In the genomic region with DNA sequence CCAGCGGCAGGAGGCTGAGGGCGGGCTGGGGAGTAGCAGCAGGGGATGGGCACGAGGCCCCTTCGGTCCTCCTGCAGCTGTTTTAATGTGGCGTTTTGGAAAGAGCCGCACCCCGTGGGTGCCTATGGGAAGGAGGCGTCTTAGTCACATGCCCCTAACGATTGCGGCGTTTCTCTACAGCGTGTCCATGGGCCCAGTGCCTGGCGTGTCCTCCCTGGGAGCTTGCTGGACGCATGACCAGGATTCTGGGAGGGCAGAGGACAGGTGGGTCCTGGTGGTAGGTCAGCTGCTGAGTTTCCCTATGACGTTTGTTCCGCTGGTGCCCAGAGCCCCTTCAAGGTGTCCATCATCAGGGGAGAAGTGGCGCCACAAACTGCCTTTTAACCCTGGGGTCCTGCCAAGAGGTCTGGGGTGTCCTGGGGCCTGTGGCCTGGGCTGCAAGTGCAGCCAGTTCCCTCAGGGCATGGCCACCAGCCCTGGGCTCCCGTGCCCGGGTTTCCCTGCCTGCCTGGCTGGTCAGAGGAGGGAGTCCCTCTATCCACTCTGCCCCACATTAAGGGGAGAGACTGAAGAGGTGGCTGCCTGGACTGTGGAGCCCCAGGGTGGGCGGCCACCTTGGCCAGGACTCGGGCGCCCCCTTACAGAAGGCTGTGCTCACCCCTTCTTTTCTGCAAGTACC, we compare ENCODE assay signal across 12 cellular contexts. TPM values are rescaled to one million over a fixed set of nuclear protein-coding genes. Genes with fewer than 3 reads are reported as not detected.
DNase-seq lines count a peak whose midpoint lies in the region; ATAC-seq, FAIRE-seq and TF ChIP-seq lines count a peak whose summit lies in the region.
"Had no signal": no experiment of that assay in that cellular context is flagged by ENCODE, and none has a peak within 500 bp of the region (broad histone marks: within the 10 kb centered on the region; RNA-seq: fewer than 3 reads in every experiment).

No MANE protein-coding gene starts in this region.

- no peaks in the 10 kb centered on the region for H3K36me3 ChIP-seq in naive thymus-derived CD4-positive, alpha-beta T cell (ENCODE audit: control insufficient read depth in 2 of 3, insufficient read depth in 3 of 3, low read length in 3 of 3)
- H3K36me3 ChIP-seq: SJSA1 had no signal

- peaks cover 21 to 45% of the 10 kb centered on the region in 2 donors for H3K4me1 ChIP-seq in naive thymus-derived CD4-positive, alpha-beta T cell (ENCODE audit: control insufficient read depth in 2 of 2, insufficient read depth in 2 of 2, low read length in 2 of 2)

- no peak for DNase-seq in CD4-positive, alpha-beta T cell
- DNase-seq in HL-60 (ENCODE audit: low read depth in 1 of 2, low spot score in 1 of 2) (peak; percentile 79 to 80), frontal cortex (ENCODE audit: low spot score in 2 of 2) (no peak)
- no peak for DNase-seq in activated CD8-positive, alpha-beta T cell treated with anti-CD3 and anti-CD28 coated beads for 36 hours
- DNase-seq in naive thymus-derived CD4-positive, alpha-beta T cell, result no peak
- DNase-seq: activated CD4-positive, alpha-beta T cell treated with anti-CD3 and anti-CD28 coated beads for 48 hours; DMS53; NCI-H526 treated with DMSO at 0.1 percent for 48 hours had no signal

- POLR2A ChIA-PET in CD4-positive, alpha-beta T cell (lab: Charles Lee), result interaction anchor here (1.4 to 2.2 kb wide), 3 partner anchors 11 to 216 kb away, joined by 4 to 25 read pairs (median 6); a partner anchor contains a TSS
- POLR2A ChIA-PET in activated CD8-positive, alpha-beta T cell treated with anti-CD3 and anti-CD28 coated beads for 36 hours (lab: Charles Lee), result no interaction called here
- POLR2A ChIA-PET in naive thymus-derived CD4-positive, alpha-beta T cell (lab: Charles Lee), result interaction anchor here (1.0 to 1.7 kb wide), 3 partner anchors 11 to 60 kb away, joined by 4 to 5 read pairs (median 5); a partner anchor contains a TSS

- no peaks in the 10 kb centered on the region for H3K9me3 Mint-ChIP-seq in CD4-positive, alpha-beta T cell
- H3K9me3 Mint-ChIP-seq in activated CD8-positive, alpha-beta T cell treated with anti-CD3 and anti-CD28 coated beads for 36 hours, result no peaks in the 10 kb centered on the region
- H3K9me3 Mint-ChIP-seq in naive thymus-derived CD4-positive, alpha-beta T cell, result peaks cover 0 to 4% (median 0%) of the 10 kb centered on the region in 11 donors

- peak overlapping the region; percentile 75 for H3K4me3 Mint-ChIP-seq in CD4-positive, alpha-beta T cell
- H3K4me3 Mint-ChIP-seq in activated CD8-positive, alpha-beta T cell treated with anti-CD3 and anti-CD28 coated beads for 36 hours, result no peak overlapping the region
- peak overlapping the region in 6 of 10 donors; percentile 36 to 85 (median 54) for H3K4me3 Mint-ChIP-seq in naive thymus-derived CD4-positive, alpha-beta T cell

- H3K27ac Mint-ChIP-seq in CD4-positive, alpha-beta T cell, result peak overlapping the region; percentile 94
- H3K27ac Mint-ChIP-seq in activated CD8-positive, alpha-beta T cell treated with anti-CD3 and anti-CD28 coated beads for 36 hours, result peak overlapping the region; percentile 98
- H3K27ac Mint-ChIP-seq in naive thymus-derived CD4-positive, alpha-beta T cell, result peak overlapping the region; percentile 72 to 100 (median 97)

- intact Hi-C loops in CD4-positive, alpha-beta T cell (cut with DNase I, micrococcal nuclease), result no loop called here
- intact Hi-C loops in activated CD8-positive, alpha-beta T cell treated with anti-CD3 and anti-CD28 coated beads for 36 hours (cut with micrococcal nuclease), result no loop called here
- intact Hi-C loops in naive thymus-derived CD4-positive, alpha-beta T cell (cut with micrococcal nuclease), result loop anchor here (1.0 to 5.0 kb wide), 5 partner anchors 23 to 543 kb away; a partner anchor contains a TSS

- peak overlapping the region; percentile 97 for H3K27ac ChIP-seq in CD4-positive, alpha-beta T cell (ENCODE audit: low read depth, low read length)
- H3K27ac ChIP-seq in HL-60 (replicated peaks), result peak overlapping the region; percentile 94
- peak overlapping the region; percentile 98 for H3K27ac ChIP-seq in naive thymus-derived CD4-positive, alpha-beta T cell (ENCODE audit: low read depth, low read length)
- H3K27ac ChIP-seq: SJSA1 had no signal

- ATAC-seq in CD4-positive, alpha-beta T cell (ENCODE audit: poor library complexity), result no peak
- no peak for ATAC-seq in activated CD8-positive, alpha-beta T cell treated with anti-CD3 and anti-CD28 coated beads for 36 hours
- no peak for ATAC-seq in naive thymus-derived CD4-positive, alpha-beta T cell
- no peak for ATAC-seq in HG03342 (IDR thresholded peaks at IDR 0.05; ENCODE audit: unreplicated experiment)
- ATAC-seq in GM21723 (IDR thresholded peaks at IDR 0.05; ENCODE audit: unreplicated experiment), result no peak

- no peaks in the 10 kb centered on the region for H3K27me3 ChIP-seq in CD4-positive, alpha-beta T cell (ENCODE audit: control insufficient read depth, insufficient read depth, low read length)
- no peaks in the 10 kb centered on the region for H3K27me3 ChIP-seq in HL-60 (ENCODE audit: insufficient read depth, poor library complexity, severe bottlenecking)
- no peaks in the 10 kb centered on the region for H3K27me3 ChIP-seq in naive thymus-derived CD4-positive, alpha-beta T cell (ENCODE audit: control insufficient read depth in 2 of 2, insufficient read depth in 2 of 2, low read length in 2 of 2)
- H3K27me3 ChIP-seq: SJSA1 had no signal

- H3K4me1 Mint-ChIP-seq in CD4-positive, alpha-beta T cell (ENCODE audit: low read depth), result peaks cover 52% of the 10 kb centered on the region
- peaks cover 31% of the 10 kb centered on the region for H3K4me1 Mint-ChIP-seq in activated CD8-positive, alpha-beta T cell treated with anti-CD3 and anti-CD28 coated beads for 36 hours (ENCODE audit: low read depth)
- peaks cover 20 to 58% (median 42%) of the 10 kb centered on the region in 7 donors for H3K4me1 Mint-ChIP-seq in naive thymus-derived CD4-positive, alpha-beta T cell

- H3K4me3 ChIP-seq in HL-60 (replicated peaks; ENCODE audit: insufficient read depth, low read length), result peak overlapping the region; percentile 48
- H3K4me3 ChIP-seq in naive thymus-derived CD4-positive, alpha-beta T cell (ENCODE audit: low read length), result no peak overlapping the region
- H3K4me3 ChIP-seq: SJSA1 had no signal

- no peaks in the 10 kb centered on the region for H3K27me3 Mint-ChIP-seq in CD4-positive, alpha-beta T cell
- H3K27me3 Mint-ChIP-seq in activated CD8-positive, alpha-beta T cell treated with anti-CD3 and anti-CD28 coated beads for 36 hours, result no peaks in the 10 kb centered on the region
- no peaks in the 10 kb centered on the region for H3K27me3 Mint-ChIP-seq in naive thymus-derived CD4-positive, alpha-beta T cell

- no peak for TF ChIP-seq CTCF in CD4-positive, alpha-beta T cell (IDR thresholded peaks at IDR 0.05)
- TF ChIP-seq CTCF in HL-60 (IDR thresholded peaks at IDR 0.05; ENCODE audit: insufficient read depth, low read length), result no peak
- no peak for TF ChIP-seq CTCF in activated CD8-positive, alpha-beta T cell treated with anti-CD3 and anti-CD28 coated beads for 36 hours (IDR thresholded peaks at IDR 0.05)

- no peak for FAIRE-seq in frontal cortex (lab: Jason Lieb, UNC)
- FAIRE-seq: islet of Langerhans had no signal

- no peaks in the 10 kb centered on the region for H3K36me3 Mint-ChIP-seq in CD4-positive, alpha-beta T cell (ENCODE audit: low read depth)
- H3K36me3 Mint-ChIP-seq in activated CD8-positive, alpha-beta T cell treated with anti-CD3 and anti-CD28 coated beads for 36 hours (ENCODE audit: low read depth), result no peaks in the 10 kb centered on the region
- peaks cover 0 to 4% (median 0%) of the 10 kb centered on the region in 5 donors for H3K36me3 Mint-ChIP-seq in naive thymus-derived CD4-positive, alpha-beta T cell

- H3K9me3 ChIP-seq in CD4-positive, alpha-beta T cell (ENCODE audit: control insufficient read depth, low read length), result no peaks in the 10 kb centered on the region
- H3K9me3 ChIP-seq in naive thymus-derived CD4-positive, alpha-beta T cell (ENCODE audit: control insufficient read depth in 2 of 3, low read length in 3 of 3), result no peaks in the 10 kb centered on the region
- H3K9me3 ChIP-seq: SJSA1 had no signal

- CTCF ChIA-PET in CD4-positive, alpha-beta T cell (lab: Charles Lee), result interaction anchor here (1.8 kb wide), 1 partner anchor 25 kb away, joined by 4 read pairs; no protein-coding TSS in a partner anchor
- CTCF ChIA-PET in activated CD8-positive, alpha-beta T cell treated with anti-CD3 and anti-CD28 coated beads for 36 hours (lab: Charles Lee), result interaction anchor here (1.1 to 1.5 kb wide), 2 partner anchors 24 to 53 kb away, joined by 3 to 7 read pairs; no protein-coding TSS in a partner anchor
- CTCF ChIA-PET in naive thymus-derived CD4-positive, alpha-beta T cell (lab: Charles Lee), result interaction anchor here (1.0 to 2.0 kb wide), 2 partner anchors 23 to 56 kb away, joined by 3 to 16 read pairs; no protein-coding TSS in a partner anchor

RNA-seq across cellular contexts. Expression of a gene that starts 48.7 kb away (rescaled TPM):
- total RNA-seq in CD4-positive, alpha-beta T cell, result 10 to 100 TPM; 19.2 to 19.6 TPM
- total RNA-seq in activated CD8-positive, alpha-beta T cell treated with anti-CD3 and anti-CD28 coated beads for 36 hours, result 1 to 10 TPM; 6.0 to 6.6 TPM
- 10 to 100 TPM in 4 of 5 experiments, 1 to 10 TPM in 1; 9.1 to 22.2 (median 12.1) TPM for total RNA-seq in naive thymus-derived CD4-positive, alpha-beta T cell
- polyA plus RNA-seq in naive thymus-derived CD4-positive, alpha-beta T cell, result 1 to 10 TPM; 1.5 to 3.6 TPM
- 9.4 TPM for total RNA-seq in frontal cortex

Comparison
In these comparisons a context has a peak if more than half of its experiments do, and no peak if none do; other contexts are left out.
1. DNase-seq: peak in HL-60 (2 of 2); none in CD4-positive, alpha-beta T cell (0 of 10), activated CD8-positive, alpha-beta T cell treated with anti-CD3 and anti-CD28 coated beads for 36 hours (single experiment), naive thymus-derived CD4-positive, alpha-beta T cell (0 of 9) and frontal cortex (0 of 2).
2. intact Hi-C loops: an anchor here in naive thymus-derived CD4-positive, alpha-beta T cell (1.0 to 5.0 kb wide); none called in CD4-positive, alpha-beta T cell and activated CD8-positive, alpha-beta T cell treated with anti-CD3 and anti-CD28 coated beads for 36 hours.
3. Peak in every context shown above with its lines, with median percentiles within 50 percentile points of each other: H3K27ac ChIP-seq and H3K27ac Mint-ChIP-seq.